In the genomic region with DNA sequence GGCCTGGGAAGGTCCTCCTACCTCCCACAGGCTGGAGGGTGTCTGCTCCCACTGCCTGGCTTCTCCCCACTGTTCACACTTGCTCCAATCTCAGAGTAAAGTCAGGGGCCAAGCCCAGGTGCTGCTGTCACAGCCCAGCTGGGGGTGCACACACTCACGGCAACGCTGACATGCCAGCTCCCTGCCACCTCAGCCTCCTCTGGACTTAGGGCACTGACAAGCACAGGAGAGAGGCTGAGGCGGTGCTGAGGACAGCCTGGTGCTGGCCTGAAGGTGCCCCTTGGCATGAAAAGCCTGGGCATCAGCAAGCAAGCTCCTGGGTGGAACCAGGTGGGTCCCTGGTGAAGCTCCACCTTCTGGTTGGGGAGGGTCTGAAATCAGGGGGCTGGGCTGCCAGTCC, we compare ENCODE assay signal across 1 cellular context.
TF ChIP-seq lines count a peak whose summit lies in the region.

No MANE protein-coding gene starts in this region.

TF ChIP-seq in H1, 55 proteins besides CTCF, POLR2A, EP300 and RAD21:
- TF ChIP-seq CHD1 (IDR thresholded peaks at IDR 0.05; ENCODE audit: low read depth, low read length) (no peak), SUZ12 (IDR thresholded peaks at IDR 0.05; ENCODE audit: low read length) (no peak)
TF ChIP-seq in H1: peak in this region for 0.
